Comparison of ENCODE assay signal across 8 cellular contexts in the genomic region with DNA sequence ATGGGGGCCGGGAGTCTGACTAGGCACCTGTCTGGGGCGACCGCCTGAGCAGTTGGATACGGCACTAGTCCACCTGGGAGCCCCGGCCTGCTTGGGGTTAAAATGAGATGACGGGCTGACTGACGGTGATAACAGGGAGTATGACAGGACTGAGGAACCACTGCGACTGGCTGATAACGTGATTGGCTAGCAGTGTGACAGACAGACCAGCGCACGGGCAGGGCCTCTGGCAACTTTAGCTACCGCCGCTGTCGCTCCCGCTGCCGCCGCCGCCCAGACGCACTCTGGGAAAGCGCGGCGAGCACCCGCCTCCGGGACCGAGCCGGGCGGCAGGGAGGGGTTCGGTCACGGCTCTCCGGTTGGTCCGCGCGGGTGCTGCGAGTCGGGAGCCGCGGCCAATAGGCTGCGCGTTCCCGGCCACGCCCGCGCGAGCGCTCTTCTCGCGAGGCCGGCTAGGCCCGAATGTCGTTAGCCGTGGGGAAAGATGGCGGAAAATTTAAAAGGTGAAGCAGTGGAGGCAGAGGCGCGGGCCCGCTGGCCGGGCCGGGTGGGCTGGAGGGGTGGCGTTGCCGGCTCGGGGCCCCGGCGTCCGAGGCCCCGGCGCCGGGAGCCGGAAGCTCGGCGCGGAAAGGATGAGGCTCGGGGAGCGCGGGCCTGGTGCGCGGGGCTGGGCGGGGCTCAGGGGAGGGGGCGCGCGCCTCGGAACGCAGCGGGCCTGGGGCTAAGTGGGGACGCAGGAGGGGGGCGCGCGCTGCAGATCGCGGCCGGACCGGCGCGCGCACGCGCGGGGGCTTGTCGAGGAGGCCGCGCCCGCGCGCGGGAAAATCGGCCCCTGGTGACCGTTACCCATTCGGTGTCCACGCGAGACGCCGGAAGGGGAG. TPM values are rescaled to one million over a fixed set of nuclear protein-coding genes. Genes with fewer than 3 reads are reported as not detected.
DNase-seq lines count a peak whose midpoint lies in the region; ATAC-seq and TF ChIP-seq lines count a peak whose summit lies in the region.

A gene with protein sequence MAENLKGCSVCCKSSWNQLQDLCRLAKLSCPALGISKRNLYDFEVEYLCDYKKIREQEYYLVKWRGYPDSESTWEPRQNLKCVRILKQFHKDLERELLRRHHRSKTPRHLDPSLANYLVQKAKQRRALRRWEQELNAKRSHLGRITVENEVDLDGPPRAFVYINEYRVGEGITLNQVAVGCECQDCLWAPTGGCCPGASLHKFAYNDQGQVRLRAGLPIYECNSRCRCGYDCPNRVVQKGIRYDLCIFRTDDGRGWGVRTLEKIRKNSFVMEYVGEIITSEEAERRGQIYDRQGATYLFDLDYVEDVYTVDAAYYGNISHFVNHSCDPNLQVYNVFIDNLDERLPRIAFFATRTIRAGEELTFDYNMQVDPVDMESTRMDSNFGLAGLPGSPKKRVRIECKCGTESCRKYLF (plus strand): TSS at position 434 of the 881 bp plus-strand sequence. CDS start 51 bp downstream, at position 485.

- peak within 1 kb of the TSS; percentile 71 for H3K4me2 ChIP-seq in mammary epithelial cell (ENCODE audit: insufficient read depth, low read depth, low read length)

- H3K9me3 ChIP-seq in mammary epithelial cell (replicated peaks; ENCODE audit: insufficient read depth, low read length): peaks cover 2% of the 10 kb centered on the region

- no peaks in the 10 kb centered on the region for H3K9me3 Mint-ChIP-seq in immature natural killer cell

- H3K36me3 ChIP-seq in mammary epithelial cell (ENCODE audit: insufficient read depth, low read length): peaks cover 5% of the 10 kb centered on the region

- no peaks in the 10 kb centered on the region for H4K20me1 ChIP-seq in mammary epithelial cell (ENCODE audit: insufficient read depth, low read length)

- in situ Hi-C loops in mammary epithelial cell (cut with MboI; ENCODE audit: low sequenced_read_pairs in 2 of 2): no loop called here

- H3K27me3 Mint-ChIP-seq in immature natural killer cell (ENCODE audit: low read depth in 3 of 3): peaks cover 3 to 7% (median 6%) of the 10 kb centered on the region in 3 donors

- BruUV-seq in mammary epithelial cell (replicated peaks; lab: Mats Ljungman, UMichigan): no TSS peak

- CTCF ChIA-PET in mammary epithelial cell (lab: Charles Lee; ENCODE audit: low non-redundant PET): interaction anchor here (0.7 kb wide), 1 partner anchor 48 kb away, joined by 3 read pairs; no protein-coding TSS in a partner anchor

- H3K4me3 ChIP-seq in WI38 (ENCODE audit: low read depth, low read length): peak within 1 kb of the TSS; percentile 67
- peak within 1 kb of the TSS; percentile 51 to 56 (median 56) for H3K4me3 ChIP-seq in mammary epithelial cell (replicated peaks in 1 of 3; ENCODE audit: insufficient read depth in 1 of 3, low read depth in 2 of 3, low read length in 3 of 3)

- H3K9ac ChIP-seq in mammary epithelial cell (ENCODE audit: insufficient read depth, low read length): peak within 1 kb of the TSS; percentile 70

- H3K4me1 Mint-ChIP-seq in immature natural killer cell: peaks cover 21 to 26% of the 10 kb centered on the region in 2 donors

- dilution Hi-C loops in mammary epithelial cell (cut with HindIII; ENCODE audit: low sequenced_read_pairs): no loop called here

- H3K27ac Mint-ChIP-seq in immature natural killer cell: peak within 1 kb of the TSS; percentile 91 to 98 (median 96)

- peaks cover 7% of the 10 kb centered on the region for H3K4me1 ChIP-seq in mammary epithelial cell (ENCODE audit: insufficient read depth, low read length)

- peak; percentile 65 for DNase-seq in AG09319 (ENCODE audit: extremely low read depth, low read depth)
- peak; percentile 83 for DNase-seq in NCI-H226
- peak; percentile 88 for DNase-seq in mammary epithelial cell
- DNase-seq in immature natural killer cell: peak; percentile 84 to 89 (median 88)
- peak; percentile 54 for DNase-seq in smooth muscle cell of the brain vasculature (ENCODE audit: low read depth, low spot score)

- TF ChIP-seq CTCF in AG09319 (IDR thresholded peaks at IDR 0.05; ENCODE audit: low read depth, low read length) (no peak), WI38 (IDR thresholded peaks at IDR 0.05; ENCODE audit: low read depth, low read length) (no peak), mammary epithelial cell (conservative IDR thresholded peaks at IDR 0.05 in 1 of 2, IDR thresholded peaks at IDR 0.05 in 1 of 2; ENCODE audit: extremely low read depth in 1 of 2, insufficient read depth in 1 of 2, low read depth in 1 of 2, low read length in 2 of 2) (no peak)

- 24% methylated on average over 25 of the region's 110 CpGs for WGBS in mammary epithelial cell (ENCODE audit: low coverage, missing lambda C conversion rate)

- peak; percentile 93 for ATAC-seq in GM19025 (IDR thresholded peaks at IDR 0.05; ENCODE audit: low read depth, unreplicated experiment)
- peak; percentile 84 for ATAC-seq in HG03196 (IDR thresholded peaks at IDR 0.05; ENCODE audit: unreplicated experiment)

- intact Hi-C loops in mammary epithelial cell (cut with micrococcal nuclease): loop anchor here (2.0 kb wide), 2 partner anchors 14 to 40 kb away; a partner anchor contains a TSS

- peak within 1 kb of the TSS; percentile 87 to 96 (median 90) for H3K4me3 Mint-ChIP-seq in immature natural killer cell

- peak within 1 kb of the TSS; percentile 84 for H2AFZ ChIP-seq in mammary epithelial cell (ENCODE audit: low read depth, low read length)

- H3K27me3 ChIP-seq in mammary epithelial cell (ENCODE audit: insufficient read depth, low read length): no peaks in the 10 kb centered on the region

- no peaks in the 10 kb centered on the region for H3K36me3 Mint-ChIP-seq in immature natural killer cell

- peaks cover 48% of the 10 kb centered on the region for H3K79me2 ChIP-seq in mammary epithelial cell (ENCODE audit: insufficient read depth, low read length)

- peak within 1 kb of the TSS; percentile 66 for H3K27ac ChIP-seq in mammary epithelial cell (ENCODE audit: insufficient read depth, low read depth, low read length)

RNA-seq across cellular contexts. Expression of the gene that starts here (rescaled TPM):
- 10 to 100 TPM in 1 of 2 donors, 1 to 10 TPM in 1; 2.8 to 11.4 TPM for total RNA-seq in mammary epithelial cell
- 19.1 TPM for polyA plus RNA-seq in mammary epithelial cell
- polyA minus RNA-seq in mammary epithelial cell: 26.4 TPM
- 10 to 100 TPM; 13.0 to 18.5 (median 16.4) TPM for polyA plus RNA-seq in immature natural killer cell

Comparison
In these comparisons a context has a peak if more than half of its experiments do, and no peak if none do; other contexts are left out.
1. Peak in every context shown above with its lines: DNase-seq, ATAC-seq, H3K4me3 ChIP-seq and H3K27ac ChIP-seq.